9 cellular contexts compared by ENCODE assay signal in the genomic region with DNA sequence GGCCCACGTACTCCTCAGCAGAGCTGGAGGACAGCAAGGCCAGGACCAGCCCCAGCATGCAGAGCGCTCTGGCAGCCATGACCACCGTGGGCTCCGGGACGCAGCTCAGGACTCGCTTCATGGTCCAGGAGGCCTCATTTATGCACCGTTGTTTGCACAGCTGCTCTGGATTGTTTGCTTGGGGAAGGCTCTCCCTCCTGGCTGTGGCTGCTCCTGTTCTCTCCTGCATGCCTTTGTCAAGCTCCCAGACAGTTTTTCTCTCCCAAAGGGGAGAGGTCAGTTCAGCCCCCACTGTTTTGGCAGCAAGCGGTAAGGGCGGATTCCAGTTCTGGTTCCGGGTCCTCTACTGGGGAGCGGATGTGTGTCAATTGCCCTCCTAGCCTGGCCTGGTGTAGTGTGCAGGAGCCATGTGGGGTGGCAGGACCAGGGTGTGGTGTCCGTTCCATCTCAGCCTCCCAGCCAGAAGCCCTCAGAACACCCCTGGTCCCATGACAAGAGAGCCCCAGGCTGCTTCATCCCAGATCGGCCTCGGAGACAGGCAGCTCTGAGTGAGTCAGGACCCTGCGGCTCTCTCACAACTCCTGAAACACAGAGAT. TPM values are rescaled to one million over a fixed set of nuclear protein-coding genes. Genes with fewer than 3 reads are reported as not detected.
DNase-seq lines count a peak whose midpoint lies in the region; ATAC-seq and TF ChIP-seq lines count a peak whose summit lies in the region.
"Had no signal": no experiment of that assay in that cellular context is flagged by ENCODE, and none has a peak within 500 bp of the region (broad histone marks: within the 10 kb centered on the region; RNA-seq: fewer than 3 reads in every experiment).

A gene with protein sequence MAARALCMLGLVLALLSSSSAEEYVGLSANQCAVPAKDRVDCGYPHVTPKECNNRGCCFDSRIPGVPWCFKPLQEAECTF (minus strand): TSS at position 114 of the 596 bp plus-strand sequence. CDS start 35 bp downstream, at position 79.

- H3K79me2 ChIP-seq in H9 (ENCODE audit: insufficient read depth, low read length) (no peaks in the 10 kb centered on the region), osteoblast (ENCODE audit: insufficient read depth, low read length) (no peaks in the 10 kb centered on the region)

- H3K14ac ChIP-seq in H9 (ENCODE audit: insufficient read depth, low read length), result no peak within 1 kb of the TSS

- H3K9ac ChIP-seq in H9 (ENCODE audit: extremely low read depth, insufficient read length, low read length), result no peak within 1 kb of the TSS

- H2BK15ac ChIP-seq in H9 (ENCODE audit: low read depth, low read length), result no peak within 1 kb of the TSS

- H2BK12ac ChIP-seq in H9 (ENCODE audit: insufficient read length, low read depth, low read length), result no peak within 1 kb of the TSS

- H3K27ac Mint-ChIP-seq in H9, result peak within 1 kb of the TSS in 2 of 3 experiments; percentile 66 to 68; a peak in 2 of 7 replicates
- no peak within 1 kb of the TSS for H3K27ac Mint-ChIP-seq in activated CD8-positive, alpha-beta T cell treated with anti-CD3 and anti-CD28 coated beads for 36 hours

- no peak within 1 kb of the TSS for H4K8ac ChIP-seq in H9 (replicated peaks; ENCODE audit: insufficient read length, low read depth, low read length)

- DNase-seq in H9 (no peak), NCI-H2196 (lab: John Stamatoyannopoulos, UW; ENCODE audit: unreplicated experiment) (peak; percentile 95), ecto neural progenitor cell (ENCODE audit: low spot score) (peak; percentile 49), osteoblast (ENCODE audit: insufficient read length, low spot score, missing footprints) (peak; percentile 48)
- DNase-seq in activated CD8-positive, alpha-beta T cell treated with anti-CD3 and anti-CD28 coated beads for 36 hours, result no peak
- DNase-seq in activated CD4-positive, CD25-positive, alpha-beta regulatory T cell (lab: John Stamatoyannopoulos, UW), result no peak
- no peak for DNase-seq in stimulated activated CD4-positive, alpha-beta T cell treated with anti-CD3 and anti-CD28 coated beads, Interleukin-1b, Interleukin-23, amount 100 ng/mL, for 48 hours

- no peak within 1 kb of the TSS for H2BK5ac ChIP-seq in H9 (ENCODE audit: insufficient read length, low read length)

- H3K4ac ChIP-seq in H9 (ENCODE audit: low read depth, low read length), result no peak within 1 kb of the TSS

- no peak within 1 kb of the TSS for H3K18ac ChIP-seq in H9 (ENCODE audit: insufficient read length, low read depth, low read length)

- no peaks in the 10 kb centered on the region for H4K20me1 ChIP-seq in H9 (ENCODE audit: control insufficient read depth, insufficient read depth, insufficient read length)
- no peaks in the 10 kb centered on the region for H4K20me1 ChIP-seq in osteoblast (ENCODE audit: insufficient read depth, low read length)

- CTCF ChIA-PET in activated CD8-positive, alpha-beta T cell treated with anti-CD3 and anti-CD28 coated beads for 36 hours (lab: Charles Lee), result interaction anchor here (1.0 kb wide), 1 partner anchor 141 kb away, joined by 3 read pairs; no protein-coding TSS in a partner anchor

- H3K27ac ChIP-seq in H9 (ENCODE audit: insufficient read length, low read depth, low read length), result no peak within 1 kb of the TSS
- H3K27ac ChIP-seq in osteoblast (ENCODE audit: low read depth, low read length), result no peak within 1 kb of the TSS
- H3K27ac ChIP-seq: ascending aorta had no signal

- H3K4me2 ChIP-seq in H9 (ENCODE audit: insufficient read depth, insufficient read length, low read length) (no peak within 1 kb of the TSS), osteoblast (ENCODE audit: insufficient read depth, low read length) (no peak within 1 kb of the TSS)

- no peak within 1 kb of the TSS for H2AK5ac ChIP-seq in H9 (ENCODE audit: insufficient read length, low read length)

- H2AFZ ChIP-seq in H9 (ENCODE audit: low read length), result no peak within 1 kb of the TSS
- no peak within 1 kb of the TSS for H2AFZ ChIP-seq in osteoblast (ENCODE audit: low read length)

- TF ChIP-seq CTCF in H9 (conservative IDR thresholded peaks at IDR 0.05), result no peak
- no peak for TF ChIP-seq CTCF in osteoblast (IDR thresholded peaks at IDR 0.05; ENCODE audit: extremely low read depth, low read depth, low read length)
- TF ChIP-seq CTCF in activated CD8-positive, alpha-beta T cell treated with anti-CD3 and anti-CD28 coated beads for 36 hours (IDR thresholded peaks at IDR 0.05), result no peak

- H3K36me3 ChIP-seq in osteoblast (ENCODE audit: insufficient read depth, low read length), result no peaks in the 10 kb centered on the region
- H3K36me3 ChIP-seq: ascending aorta had no signal

- no peak within 1 kb of the TSS for H3K23ac ChIP-seq in H9 (ENCODE audit: insufficient read length, low read depth, low read length)

- H3K4me3 Mint-ChIP-seq in H9, result peak within 1 kb of the TSS in 1 of 2 experiments; percentile 46; a peak in 1 of 5 replicates
- no peak within 1 kb of the TSS for H3K4me3 Mint-ChIP-seq in activated CD8-positive, alpha-beta T cell treated with anti-CD3 and anti-CD28 coated beads for 36 hours

- H4K5ac ChIP-seq in H9 (ENCODE audit: insufficient read length, low read depth, low read length), result no peak within 1 kb of the TSS

- POLR2A ChIA-PET in activated CD8-positive, alpha-beta T cell treated with anti-CD3 and anti-CD28 coated beads for 36 hours (lab: Charles Lee), result no interaction called here

- no peaks in the 10 kb centered on the region for H3K36me3 Mint-ChIP-seq in H9 (ENCODE audit: insufficient read depth in 1 of 3, low read depth in 3 of 3)
- H3K36me3 Mint-ChIP-seq in activated CD8-positive, alpha-beta T cell treated with anti-CD3 and anti-CD28 coated beads for 36 hours (ENCODE audit: low read depth), result no peaks in the 10 kb centered on the region

- H3T11ph ChIP-seq in H9 (ENCODE audit: low read length), result no peak within 1 kb of the TSS

- H3K56ac ChIP-seq in H9 (ENCODE audit: insufficient read length, low read depth, low read length), result no peak within 1 kb of the TSS

- H3K23me2 ChIP-seq in H9 (ENCODE audit: insufficient read length, low read depth, low read length, poor library complexity, severe bottlenecking), result no peaks in the 10 kb centered on the region

- no peak within 1 kb of the TSS for H3K4me3 ChIP-seq in osteoblast (ENCODE audit: insufficient read depth, low read length)
- H3K4me3 ChIP-seq: ascending aorta had no signal

- H3K27me3 Mint-ChIP-seq in H9 (ENCODE audit: low read depth), result peaks cover 4% of the 10 kb centered on the region
- no peaks in the 10 kb centered on the region for H3K27me3 Mint-ChIP-seq in activated CD8-positive, alpha-beta T cell treated with anti-CD3 and anti-CD28 coated beads for 36 hours

- H3K27me3 ChIP-seq in H9 (ENCODE audit: insufficient read depth, low read length) (no peaks in the 10 kb centered on the region), osteoblast (ENCODE audit: insufficient read depth, low read length) (no peaks in the 10 kb centered on the region)
- H3K27me3 ChIP-seq: ascending aorta had no signal

- H3K9me3 Mint-ChIP-seq in H9, result no peaks in the 10 kb centered on the region; a peak in 1 of 5 replicates
- no peaks in the 10 kb centered on the region for H3K9me3 Mint-ChIP-seq in activated CD8-positive, alpha-beta T cell treated with anti-CD3 and anti-CD28 coated beads for 36 hours

- H3K4me1 ChIP-seq in H9 (ENCODE audit: insufficient read depth, low read length) (peaks cover 11% of the 10 kb centered on the region; the same call in 1 of the 2 replicates), osteoblast (ENCODE audit: insufficient read depth, low read length) (no peaks in the 10 kb centered on the region)
- H3K4me1 ChIP-seq: ascending aorta had no signal

- no peak for ATAC-seq in activated CD8-positive, alpha-beta T cell treated with anti-CD3 and anti-CD28 coated beads for 36 hours
- no peak for ATAC-seq in GM18870 (IDR thresholded peaks at IDR 0.05; ENCODE audit: unreplicated experiment)

- H2BK20ac ChIP-seq in H9 (ENCODE audit: low read depth, low read length, poor library complexity, severe bottlenecking), result no peak within 1 kb of the TSS

- H2BK120ac ChIP-seq in H9 (ENCODE audit: low read depth, low read length, poor library complexity, severe bottlenecking), result no peak within 1 kb of the TSS

- no CpG with 5 or more reads among the region's 15 CpGs for WGBS in H9 (ENCODE audit: extremely low coverage, insufficient read length, low lambda C conversion rate)

- no peaks in the 10 kb centered on the region for H3K9me3 ChIP-seq in H9 (ENCODE audit: control insufficient read depth, low read depth, low read length)
- no peaks in the 10 kb centered on the region for H3K9me3 ChIP-seq in osteoblast (ENCODE audit: low read depth, low read length)
- H3K9me3 ChIP-seq: ascending aorta had no signal

- intact Hi-C loops in activated CD8-positive, alpha-beta T cell treated with anti-CD3 and anti-CD28 coated beads for 36 hours (cut with micrococcal nuclease), result no loop called here

- H3K79me1 ChIP-seq in H9 (ENCODE audit: insufficient read depth, low read depth, low read length, poor library complexity, severe bottlenecking), result no peaks in the 10 kb centered on the region

- no peak within 1 kb of the TSS for H4K91ac ChIP-seq in H9 (ENCODE audit: insufficient read length, low read depth, low read length)

- peaks cover 54 to 58% of the 10 kb centered on the region in 2 experiments for H3K4me1 Mint-ChIP-seq in H9
- peaks cover 5% of the 10 kb centered on the region for H3K4me1 Mint-ChIP-seq in activated CD8-positive, alpha-beta T cell treated with anti-CD3 and anti-CD28 coated beads for 36 hours (ENCODE audit: low read depth)

RNA-seq across cellular contexts. Expression of the gene that starts here (rescaled TPM):
- total RNA-seq in H9 (2021) (1.5 TPM in 2 replicates), osteoblast (not detected in 2 replicates)
- not detected for total RNA-seq in activated CD8-positive, alpha-beta T cell treated with anti-CD3 and anti-CD28 coated beads for 36 hours
- total RNA-seq: ascending aorta had no signal

Comparison
In these comparisons a context has a peak if more than half of its experiments do, and no peak if none do; other contexts are left out.
1. Peak in DNase-seq in osteoblast; RNA of the gene not detected or under 1 TPM.
2. DNase-seq: peak in NCI-H2196 (single experiment) and ecto neural progenitor cell (single experiment); none in H9 (single experiment), activated CD8-positive, alpha-beta T cell treated with anti-CD3 and anti-CD28 coated beads for 36 hours (single experiment), activated CD4-positive, CD25-positive, alpha-beta regulatory T cell (0 of 4) and stimulated activated CD4-positive, alpha-beta T cell treated with anti-CD3 and anti-CD28 coated beads, Interleukin-1b, Interleukin-23, amount 100 ng/mL, for 48 hours (single experiment).